In genomic region chr5:113971454-113971853, GRCh38 we compare ENCODE assay signal across 22 cellular contexts.
"Had no signal": no experiment of that assay in that cellular context is flagged by ENCODE, and none has a peak within 500 bp of the region (broad histone marks: within the 10 kb centered on the region; RNA-seq: fewer than 3 reads in every experiment).

No MANE protein-coding gene starts in this region.

- H3K4me3 ChIP-seq: colonic mucosa, esophagus squamous epithelium, gastrocnemius medialis, heart right ventricle, left lung, lower lobe of right lung, mucosa of descending colon had no signal

- DNase-seq: colonic mucosa; cortex of kidney; effector CD8-positive, alpha-beta T cell; effector memory CD8-positive, alpha-beta T cell; endodermal cell; erythroblast; esophagus squamous epithelium; foreskin fibroblast; foreskin melanocyte; gastrocnemius medialis; glutamatergic neuron; head of caudate nucleus; heart right ventricle; hippocampal formation; left cardiac atrium; left lung; left ventricle myocardium superior; lower lobe of right lung; mesenchymal stem cell; mucosa of descending colon; naive B cell had no signal

- H3K9me3 ChIP-seq: colonic mucosa, esophagus squamous epithelium, gastrocnemius medialis, heart right ventricle, left lung, lower lobe of right lung, mucosa of descending colon had no signal

- H3K36me3 ChIP-seq: colonic mucosa, esophagus squamous epithelium, gastrocnemius medialis, heart right ventricle, left lung, lower lobe of right lung had no signal

- H3K27me3 ChIP-seq: colonic mucosa, esophagus squamous epithelium, gastrocnemius medialis, heart right ventricle, left lung had no signal

- H3K4me1 ChIP-seq: colonic mucosa, esophagus squamous epithelium, gastrocnemius medialis, heart right ventricle, left lung, lower lobe of right lung had no signal

- H3K27ac ChIP-seq: colonic mucosa, epithelial cell of prostate, esophagus squamous epithelium, gastrocnemius medialis, heart right ventricle, left lung, lower lobe of right lung had no signal
